In the genomic region with DNA sequence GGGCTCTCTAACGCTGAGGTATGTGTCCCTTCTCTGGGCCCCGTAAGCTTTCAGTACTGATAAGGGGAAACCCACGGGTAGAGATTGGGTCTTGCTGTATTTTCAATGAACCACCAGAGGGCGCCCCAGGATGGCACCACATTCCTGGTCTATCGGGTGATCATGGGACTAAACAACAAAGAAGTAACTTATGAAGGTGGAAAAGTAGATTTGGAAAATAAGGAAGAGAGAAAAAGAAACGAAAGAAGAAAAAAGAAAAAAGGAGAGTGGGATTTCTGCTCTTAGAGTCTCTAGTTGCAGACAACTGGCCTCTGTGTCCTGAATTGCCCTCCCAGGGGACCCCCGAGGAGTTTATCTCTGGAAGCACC, we compare ENCODE assay signal across 8 cellular contexts.
DNase-seq lines count a peak whose midpoint lies in the region; ATAC-seq and TF ChIP-seq lines count a peak whose summit lies in the region.

No MANE protein-coding gene starts in this region.

- H3K36me3 ChIP-seq in GM23338 (ENCODE audit: insufficient read depth) (no peaks in the 10 kb centered on the region), Karpas-422 (ENCODE audit: insufficient read depth, low read length) (no peaks in the 10 kb centered on the region), tibial nerve (peaks cover 0 to 12% (median 0%) of the 10 kb centered on the region in 3 donors)

- CTCF ChIA-PET in RWPE1 (lab: Yijun Ruan, JAX), result interaction anchor here (0.5 to 2.2 kb wide), 16 partner anchors 8 to 1937 kb away, joined by 3 to 15 read pairs (median 4); a partner anchor contains a TSS

- H2AFZ ChIP-seq in GM23338 (no peak overlapping the region), Karpas-422 (ENCODE audit: low read length) (peak overlapping the region; percentile 7; the same call in 1 of the 2 replicates)

- H3K27ac ChIP-seq in GM23338 (ENCODE audit: low read depth) (peak overlapping the region; percentile 72; the same call in 1 of the 2 replicates), Karpas-422 (ENCODE audit: low read length) (peak overlapping the region; percentile 47), RWPE1 (no peak overlapping the region), tibial nerve (peak overlapping the region in 1 of 4 donors; percentile 54)

- H3K79me2 ChIP-seq in GM23338 (replicated peaks; ENCODE audit: insufficient read depth), result no peaks in the 10 kb centered on the region
- no peaks in the 10 kb centered on the region for H3K79me2 ChIP-seq in Karpas-422 (ENCODE audit: low read length)

- H3K4me1 Mint-ChIP-seq in GM23338, result peaks cover 3% of the 10 kb centered on the region

- H3K4me2 ChIP-seq in GM23338, result peak overlapping the region; percentile 27; the same call in 1 of the 2 replicates
- peak overlapping the region; percentile 58 for H3K4me2 ChIP-seq in Karpas-422 (ENCODE audit: low read depth, low read length, poor library complexity, severe bottlenecking)

- H3K4me3 Mint-ChIP-seq in GM23338, result no peak overlapping the region

- H3K4me3 ChIP-seq in GM23338 (no peak overlapping the region), Karpas-422 (ENCODE audit: low read length) (peak overlapping the region; percentile 44), tibial nerve (no peak overlapping the region)

- H3K27me3 ChIP-seq in GM23338 (ENCODE audit: insufficient read depth) (no peaks in the 10 kb centered on the region), Karpas-422 (ENCODE audit: low read length) (no peaks in the 10 kb centered on the region), tibial nerve (no peaks in the 10 kb centered on the region)

- H3K9me3 Mint-ChIP-seq in GM23338, result no peaks in the 10 kb centered on the region

- ATAC-seq in GM23338 (peak; percentile 99), omental fat pad (ENCODE audit: low FRiP score) (peak; percentile 41)

- peak; percentile 93 to 98 for TF ChIP-seq CTCF in GM23338 (conservative IDR thresholded peaks at IDR 0.05; ENCODE audit: low read depth in 2 of 2)
- TF ChIP-seq CTCF in RWPE1 (conservative IDR thresholded peaks at IDR 0.05; ENCODE audit: low read depth), result peak; percentile 79
- peak in 1 of 3 donors; percentile 59 for TF ChIP-seq CTCF in omental fat pad (IDR thresholded peaks at IDR 0.05)
- TF ChIP-seq CTCF in tibial nerve (IDR thresholded peaks at IDR 0.05), result peak; percentile 81 to 94 (median 88)

- no peak for TF ChIP-seq POLR2A in tibial nerve (IDR thresholded peaks at IDR 0.05)

- TF ChIP-seq EP300 in tibial nerve (IDR thresholded peaks at IDR 0.05), result peak in 1 of 2 donors; percentile 44

- DNase-seq in GDM1 (lab: John Stamatoyannopoulos, UW) (peak; percentile 50), GM23338 (ENCODE audit: low spot score) (peak; percentile 94), Karpas-422 (peak; percentile 94), RWPE1 (ENCODE audit: low spot score) (peak; percentile 67), foreskin melanocyte (peak; percentile 64), omental fat pad (ENCODE audit: low spot score) (peak; percentile 72), tibial nerve (ENCODE audit: low spot score in 2 of 2) (peak; percentile 67 to 82)
- DNase-seq in activated T-helper 9 cell treated with anti-CD3 and anti-CD28 coated beads, Interleukin-2, amount 50 U/mL, for 16 hours (ENCODE audit: low read depth), result peak; percentile 72

- H3K9me2 ChIP-seq in GM23338 (ENCODE audit: insufficient read depth), result no peaks in the 10 kb centered on the region
- H3K9me2 ChIP-seq in Karpas-422 (replicated peaks; ENCODE audit: insufficient read depth, low read length), result no peaks in the 10 kb centered on the region

- H3K27ac Mint-ChIP-seq in GM23338, result no peak overlapping the region

- WGBS in tibial nerve, 2 donors, result 11 to 14% methylated on average over 7 of the region's 7 CpGs

- H4K20me1 ChIP-seq in GM23338 (replicated peaks; ENCODE audit: insufficient read depth) (no peaks in the 10 kb centered on the region), Karpas-422 (ENCODE audit: insufficient read depth, low read depth, low read length) (no peaks in the 10 kb centered on the region)

- H3K9ac ChIP-seq in Karpas-422 (ENCODE audit: low read length), result peak overlapping the region; percentile 42

- H3K9me3 ChIP-seq in Karpas-422 (ENCODE audit: low read length) (no peaks in the 10 kb centered on the region), tibial nerve (no peaks in the 10 kb centered on the region)

- H3K27me3 Mint-ChIP-seq in GM23338 (ENCODE audit: insufficient read depth, low read depth, poor library complexity), result peaks cover 6% of the 10 kb centered on the region

- H3K36me3 Mint-ChIP-seq in GM23338 (ENCODE audit: low read depth), result no peaks in the 10 kb centered on the region

- POLR2A ChIA-PET in RWPE1 (lab: Yijun Ruan, JAX; ENCODE audit: low non-redundant PET), result no interaction called here

- no peaks in the 10 kb centered on the region; the same call in 1 of the 2 replicates for H3K4me1 ChIP-seq in GM23338 (ENCODE audit: insufficient read depth)
- H3K4me1 ChIP-seq in Karpas-422 (ENCODE audit: low read length), result peaks cover 44% of the 10 kb centered on the region
- H3K4me1 ChIP-seq in tibial nerve, result peaks cover 0 to 39% (median 7%) of the 10 kb centered on the region in 4 donors

- H3F3A ChIP-seq in GM23338 (replicated peaks; ENCODE audit: low read depth), result peaks cover 5% of the 10 kb centered on the region; the same call in 1 of the 2 replicates

TF ChIP-seq in GM23338, 12 proteins besides CTCF, POLR2A, EP300 and RAD21:
- TF ChIP-seq, protein P1, sequence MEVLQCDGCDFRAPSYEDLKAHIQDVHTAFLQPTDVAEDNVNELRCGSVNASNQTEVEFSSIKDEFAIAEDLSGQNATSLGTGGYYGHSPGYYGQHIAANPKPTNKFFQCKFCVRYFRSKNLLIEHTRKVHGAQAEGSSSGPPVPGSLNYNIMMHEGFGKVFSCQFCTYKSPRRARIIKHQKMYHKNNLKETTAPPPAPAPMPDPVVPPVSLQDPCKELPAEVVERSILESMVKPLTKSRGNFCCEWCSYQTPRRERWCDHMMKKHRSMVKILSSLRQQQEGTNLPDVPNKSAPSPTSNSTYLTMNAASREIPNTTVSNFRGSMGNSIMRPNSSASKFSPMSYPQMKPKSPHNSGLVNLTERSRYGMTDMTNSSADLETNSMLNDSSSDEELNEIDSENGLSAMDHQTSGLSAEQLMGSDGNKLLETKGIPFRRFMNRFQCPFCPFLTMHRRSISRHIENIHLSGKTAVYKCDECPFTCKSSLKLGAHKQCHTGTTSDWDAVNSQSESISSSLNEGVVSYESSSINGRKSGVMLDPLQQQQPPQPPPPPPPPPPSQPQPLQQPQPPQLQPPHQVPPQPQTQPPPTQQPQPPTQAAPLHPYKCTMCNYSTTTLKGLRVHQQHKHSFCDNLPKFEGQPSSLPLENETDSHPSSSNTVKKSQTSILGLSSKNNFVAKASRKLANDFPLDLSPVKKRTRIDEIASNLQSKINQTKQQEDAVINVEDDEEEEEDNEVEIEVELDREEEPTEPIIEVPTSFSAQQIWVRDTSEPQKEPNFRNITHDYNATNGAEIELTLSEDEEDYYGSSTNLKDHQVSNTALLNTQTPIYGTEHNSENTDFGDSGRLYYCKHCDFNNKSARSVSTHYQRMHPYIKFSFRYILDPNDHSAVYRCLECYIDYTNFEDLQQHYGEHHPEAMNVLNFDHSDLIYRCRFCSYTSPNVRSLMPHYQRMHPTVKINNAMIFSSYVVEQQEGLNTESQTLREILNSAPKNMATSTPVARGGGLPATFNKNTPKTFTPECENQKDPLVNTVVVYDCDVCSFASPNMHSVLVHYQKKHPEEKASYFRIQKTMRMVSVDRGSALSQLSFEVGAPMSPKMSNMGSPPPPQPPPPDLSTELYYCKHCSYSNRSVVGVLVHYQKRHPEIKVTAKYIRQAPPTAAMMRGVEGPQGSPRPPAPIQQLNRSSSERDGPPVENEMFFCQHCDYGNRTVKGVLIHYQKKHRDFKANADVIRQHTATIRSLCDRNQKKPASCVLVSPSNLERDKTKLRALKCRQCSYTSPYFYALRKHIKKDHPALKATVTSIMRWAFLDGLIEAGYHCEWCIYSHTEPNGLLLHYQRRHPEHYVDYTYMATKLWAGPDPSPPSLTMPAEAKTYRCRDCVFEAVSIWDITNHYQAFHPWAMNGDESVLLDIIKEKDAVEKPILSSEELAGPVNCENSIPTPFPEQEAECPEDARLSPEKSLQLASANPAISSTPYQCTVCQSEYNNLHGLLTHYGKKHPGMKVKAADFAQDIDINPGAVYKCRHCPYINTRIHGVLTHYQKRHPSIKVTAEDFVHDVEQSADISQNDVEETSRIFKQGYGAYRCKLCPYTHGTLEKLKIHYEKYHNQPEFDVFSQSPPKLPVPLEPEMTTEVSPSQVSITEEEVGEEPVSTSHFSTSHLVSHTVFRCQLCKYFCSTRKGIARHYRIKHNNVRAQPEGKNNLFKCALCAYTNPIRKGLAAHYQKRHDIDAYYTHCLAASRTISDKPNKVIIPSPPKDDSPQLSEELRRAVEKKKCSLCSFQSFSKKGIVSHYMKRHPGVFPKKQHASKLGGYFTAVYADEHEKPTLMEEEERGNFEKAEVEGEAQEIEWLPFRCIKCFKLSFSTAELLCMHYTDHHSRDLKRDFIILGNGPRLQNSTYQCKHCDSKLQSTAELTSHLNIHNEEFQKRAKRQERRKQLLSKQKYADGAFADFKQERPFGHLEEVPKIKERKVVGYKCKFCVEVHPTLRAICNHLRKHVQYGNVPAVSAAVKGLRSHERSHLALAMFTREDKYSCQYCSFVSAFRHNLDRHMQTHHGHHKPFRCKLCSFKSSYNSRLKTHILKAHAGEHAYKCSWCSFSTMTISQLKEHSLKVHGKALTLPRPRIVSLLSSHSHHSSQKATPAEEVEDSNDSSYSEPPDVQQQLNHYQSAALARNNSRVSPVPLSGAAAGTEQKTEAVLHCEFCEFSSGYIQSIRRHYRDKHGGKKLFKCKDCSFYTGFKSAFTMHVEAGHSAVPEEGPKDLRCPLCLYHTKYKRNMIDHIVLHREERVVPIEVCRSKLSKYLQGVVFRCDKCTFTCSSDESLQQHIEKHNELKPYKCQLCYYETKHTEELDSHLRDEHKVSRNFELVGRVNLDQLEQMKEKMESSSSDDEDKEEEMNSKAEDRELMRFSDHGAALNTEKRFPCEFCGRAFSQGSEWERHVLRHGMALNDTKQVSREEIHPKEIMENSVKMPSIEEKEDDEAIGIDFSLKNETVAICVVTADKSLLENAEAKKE (CRISPR knock-in tag; IDR thresholded peaks at IDR 0.05), result no peak
